In genomic region chr16:79287424-79287917, GRCh38 we compare ENCODE assay signal across 10 cellular contexts.
DNase-seq lines count a peak whose midpoint lies in the region; ATAC-seq and TF ChIP-seq lines count a peak whose summit lies in the region.
"Had no signal": no experiment of that assay in that cellular context is flagged by ENCODE, and none has a peak within 500 bp of the region (broad histone marks: within the 10 kb centered on the region; RNA-seq: fewer than 3 reads in every experiment).

No MANE protein-coding gene starts in this region.

- POLR2A ChIA-PET in PC-3 (lab: Charles Lee; ENCODE audit: unreplicated experiment) = no interaction called here

- no peaks in the 10 kb centered on the region for H3K79me2 ChIP-seq in PC-3 (ENCODE audit: low read length)

- no peak for DNase-seq in Peyer's patch
- DNase-seq in lower lobe of right lung = no peak
- no peak for DNase-seq in ecto neural progenitor cell (ENCODE audit: low spot score)
- DNase-seq in activated CD4-positive, CD25-positive, alpha-beta regulatory T cell (lab: John Stamatoyannopoulos, UW) = no peak
- no peak for DNase-seq in 8988T
- no peak for DNase-seq in PC-3

- H2AFZ ChIP-seq in PC-3 (ENCODE audit: low read length) = no peak overlapping the region

- intact Hi-C loops in lower lobe of right lung (cut with DNase I) (no loop called here), PC-3 (cut with micrococcal nuclease) (no loop called here)

- CTCF ChIA-PET in PC-3 (lab: Charles Lee) = no interaction called here

- ATAC-seq in GM19043 (IDR thresholded peaks at IDR 0.05; ENCODE audit: low read depth, unreplicated experiment) (peak; percentile 11), lower lobe of right lung (no peak), PC-3 (no peak)

- no peak for TF ChIP-seq CTCF in C4-2B (conservative IDR thresholded peaks at IDR 0.05)
- TF ChIP-seq CTCF in Peyer's patch (IDR thresholded peaks at IDR 0.05) = no peak
- no peak for TF ChIP-seq CTCF in lower lobe of right lung (IDR thresholded peaks at IDR 0.05)
- no peak for TF ChIP-seq CTCF in PC-3 (conservative IDR thresholded peaks at IDR 0.05; ENCODE audit: low read depth, low read length)

- H3K9me3 ChIP-seq in Peyer's patch (no peaks in the 10 kb centered on the region), lower lobe of right lung (no peaks in the 10 kb centered on the region), PC-3 (ENCODE audit: low read length) (no peaks in the 10 kb centered on the region)
- H3K9me3 ChIP-seq: sigmoid colon, thyroid gland had no signal

- H3K4me2 ChIP-seq in PC-3 (ENCODE audit: low read length) = no peak overlapping the region

- no peak overlapping the region for H3K9ac ChIP-seq in PC-3 (ENCODE audit: low read length)

- H3K4me1 ChIP-seq in Peyer's patch (peaks cover 0 to 11% (median 4%) of the 10 kb centered on the region in 4 donors), lower lobe of right lung (peaks cover 12% of the 10 kb centered on the region), PC-3 (ENCODE audit: insufficient read depth, low read length) (no peaks in the 10 kb centered on the region)

- no peaks in the 10 kb centered on the region for H3K9me2 ChIP-seq in PC-3 (replicated peaks; ENCODE audit: low read length)

- H4K20me1 ChIP-seq in PC-3 (ENCODE audit: low read length) = no peaks in the 10 kb centered on the region

- H3F3A ChIP-seq in PC-3 (ENCODE audit: low read length, unreplicated experiment) = no peaks in the 10 kb centered on the region

- H3K27me3 ChIP-seq in Peyer's patch (no peaks in the 10 kb centered on the region), lower lobe of right lung (ENCODE audit: low read depth) (no peaks in the 10 kb centered on the region), PC-3 (ENCODE audit: low read length) (no peaks in the 10 kb centered on the region)
- H3K27me3 ChIP-seq: sigmoid colon, thyroid gland had no signal

- H3K4me3 ChIP-seq in Peyer's patch = peak overlapping the region in 2 of 4 donors; percentile 38 to 41
- H3K4me3 ChIP-seq in lower lobe of right lung = peak overlapping the region; percentile 47
- H3K4me3 ChIP-seq in PC-3 (ENCODE audit: low read length) = no peak overlapping the region

- no TSS peak for BruUV-seq in PC-3 (replicated peaks; lab: Mats Ljungman, UMichigan)

- H3K36me3 ChIP-seq in Peyer's patch = no peaks in the 10 kb centered on the region
- H3K36me3 ChIP-seq in lower lobe of right lung = no peaks in the 10 kb centered on the region
- H3K36me3 ChIP-seq in PC-3 (ENCODE audit: low read depth, low read length) = no peaks in the 10 kb centered on the region
- H3K36me3 ChIP-seq: sigmoid colon, thyroid gland had no signal

- H3K27ac ChIP-seq in C4-2B (peak overlapping the region; percentile 51), Peyer's patch (peak overlapping the region in 3 of 4 donors; percentile 25 to 66 (median 61)), lower lobe of right lung (no peak overlapping the region), PC-3 (ENCODE audit: low read length) (no peak overlapping the region)
- H3K27ac ChIP-seq: sigmoid colon had no signal

- TF ChIP-seq POLR2A in Peyer's patch (IDR thresholded peaks at IDR 0.05) = no peak

Comparison
In these comparisons a context has a peak if more than half of its experiments do, and no peak if none do; other contexts are left out.
1. H3K27ac ChIP-seq: peak in C4-2B (single experiment) and Peyer's patch (3 of 4); none in lower lobe of right lung (single experiment) and PC-3 (single experiment).